27 cellular contexts compared by ENCODE assay signal in genomic region chr1:237405912-237406311, GRCh38.
"Had no signal": no experiment of that assay in that cellular context is flagged by ENCODE, and none has a peak within 500 bp of the region (broad histone marks: within the 10 kb centered on the region; RNA-seq: fewer than 3 reads in every experiment).

No MANE protein-coding gene starts in this region.

- H3K27ac ChIP-seq: colonic mucosa, coronary artery, dorsolateral prefrontal cortex, epithelial cell of prostate, esophagus muscularis mucosa, esophagus squamous epithelium, foreskin keratinocyte, gastrocnemius medialis, gastroesophageal sphincter, heart left ventricle, heart right ventricle had no signal

- FAIRE-seq: endometrium, endothelial cell of umbilical vein, frontal cortex had no signal

- H3K27me3 ChIP-seq: colonic mucosa, dorsolateral prefrontal cortex, esophagus muscularis mucosa, esophagus squamous epithelium, foreskin keratinocyte, gastrocnemius medialis, gastroesophageal sphincter, heart left ventricle, heart right ventricle had no signal

- ATAC-seq: effector memory CD8-positive, alpha-beta T cell; esophagus mucosa; foreskin keratinocyte; gastrocnemius medialis; gastroesophageal sphincter; heart left ventricle; heart right ventricle had no signal

- DNase-seq: colonic mucosa; cortex of kidney; dermis blood vessel endothelial cell; dorsolateral prefrontal cortex; effector CD4-positive, alpha-beta T cell; effector CD8-positive, alpha-beta T cell; effector memory CD4-positive, alpha-beta T cell; effector memory CD8-positive, alpha-beta T cell; endodermal cell; erythroblast; esophagus squamous epithelium; foreskin fibroblast; foreskin keratinocyte; foreskin melanocyte; gastrocnemius medialis; glutamatergic neuron; head of caudate nucleus; heart left ventricle; heart right ventricle had no signal

- H3K36me3 ChIP-seq: colonic mucosa, esophagus squamous epithelium, gastrocnemius medialis had no signal

- H3K4me1 ChIP-seq: colonic mucosa, esophagus muscularis mucosa, esophagus squamous epithelium, foreskin keratinocyte, gastrocnemius medialis, gastroesophageal sphincter, heart right ventricle had no signal

- H3K4me3 ChIP-seq: colonic mucosa, coronary artery, dorsolateral prefrontal cortex, esophagus muscularis mucosa, esophagus squamous epithelium, gastrocnemius medialis, gastroesophageal sphincter, heart left ventricle, heart right ventricle had no signal

- H3K9me3 ChIP-seq: colonic mucosa, esophagus muscularis mucosa, esophagus squamous epithelium, gastrocnemius medialis, gastroesophageal sphincter had no signal
